ENCODE assay signal across 8 cellular contexts in genomic region chr1:223129229-223129851, GRCh38. TPM values are rescaled to one million over a fixed set of nuclear protein-coding genes. Genes with fewer than 3 reads are reported as not detected.
A peak's percentile ranks its signal among the peaks of the same experiment; 100 is the strongest.
DNase-seq lines count a peak whose midpoint lies in the region; ATAC-seq and TF ChIP-seq lines count a peak whose summit lies in the region.

No MANE protein-coding gene starts in this region.

- intact Hi-C loops in left cardiac atrium (cut with DNase I), result no loop called here

- ATAC-seq in left cardiac atrium (peak; percentile 78 to 82), GM19328 (IDR thresholded peaks at IDR 0.05; ENCODE audit: unreplicated experiment) (no peak)

- H3K27me3 Mint-ChIP-seq in activated naive CD8-positive, alpha-beta T cell, result peaks cover 1% of the 10 kb centered on the region

- H3K36me3 Mint-ChIP-seq in activated naive CD8-positive, alpha-beta T cell, result no peaks in the 10 kb centered on the region

- CTCF ChIA-PET in RWPE1 (lab: Yijun Ruan, JAX), result interaction anchor here (0.6 to 0.7 kb wide), 2 partner anchors 38 to 144 kb away, joined by 3 read pairs; no protein-coding TSS in a partner anchor

- H3K4me1 Mint-ChIP-seq in activated naive CD8-positive, alpha-beta T cell (ENCODE audit: low read depth), result peaks cover 18% of the 10 kb centered on the region

- peak; percentile 86 for TF ChIP-seq CTCF in RWPE1 (conservative IDR thresholded peaks at IDR 0.05; ENCODE audit: low read depth)

- H3K4me3 Mint-ChIP-seq in activated naive CD8-positive, alpha-beta T cell, result peak overlapping the region; percentile 35

- H3K9me3 Mint-ChIP-seq in activated naive CD8-positive, alpha-beta T cell (ENCODE audit: low read depth), result no peaks in the 10 kb centered on the region

- H3K27ac ChIP-seq in RWPE1, result no peak overlapping the region

- POLR2A ChIA-PET in RWPE1 (lab: Yijun Ruan, JAX; ENCODE audit: low non-redundant PET), result no interaction called here

- DNase-seq in C1 segment of cervical spinal cord (lab: John Stamatoyannopoulos, UW) (peak in 10 of 14 donors; percentile 13 to 66 (median 33)), GOT3 (lab: John Stamatoyannopoulos, UW) (peak; percentile 12), RWPE1 (ENCODE audit: low spot score) (peak; percentile 35), left cardiac atrium (peak; percentile 82), retina (peak; percentile 91), NCI-H446 (lab: John Stamatoyannopoulos, UW) (no peak)

- H3K27ac Mint-ChIP-seq in activated naive CD8-positive, alpha-beta T cell, result no peak overlapping the region

RNA-seq across cellular contexts. Expression of gene TLR5, which starts 13.7 kb away (rescaled TPM):
- total RNA-seq in left cardiac atrium, result 1 to 10 TPM; 3.5 to 6.5 TPM

Comparison
In these comparisons a context has a peak if more than half of its experiments do, and no peak if none do; other contexts are left out.
1. DNase-seq: peak in C1 segment of cervical spinal cord (10 of 14), GOT3 (single experiment), RWPE1 (single experiment), left cardiac atrium (single experiment) and retina (single experiment); none in NCI-H446 (0 of 2).